Comparison of ENCODE assay signal across 8 cellular contexts in the genomic region with DNA sequence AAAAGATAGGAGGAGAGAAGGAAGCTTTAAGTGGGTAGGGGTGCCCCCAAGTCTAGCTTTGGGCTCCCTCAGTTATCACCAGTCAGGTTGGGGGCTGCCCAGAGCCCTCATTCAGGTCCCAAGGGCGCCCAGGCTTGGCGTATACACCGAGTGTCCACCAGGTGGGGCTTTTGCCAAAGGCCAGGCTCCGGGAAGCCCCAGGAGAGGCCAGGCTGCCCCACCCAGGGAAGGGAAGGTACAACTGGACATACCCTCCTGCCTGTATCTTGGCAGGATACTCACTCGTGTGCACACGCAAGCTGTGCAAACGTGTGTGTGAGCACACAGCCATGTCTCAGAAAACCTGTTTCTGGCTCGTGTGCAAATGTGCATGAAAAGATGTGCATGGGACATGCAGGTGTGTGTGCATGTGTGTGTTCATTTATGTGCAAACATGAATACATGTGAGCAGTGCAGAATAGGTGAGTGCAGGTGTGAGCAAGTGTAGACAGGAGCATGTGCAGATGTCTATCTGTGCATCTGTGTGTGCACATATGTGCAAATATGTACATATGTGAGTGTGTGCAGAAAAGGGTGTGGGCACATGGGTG. TPM values are rescaled to one million over a fixed set of nuclear protein-coding genes. Genes with fewer than 3 reads are reported as not detected.
DNase-seq lines count a peak whose midpoint lies in the region; ATAC-seq, FAIRE-seq and TF ChIP-seq lines count a peak whose summit lies in the region.

No MANE protein-coding gene starts in this region.

- TF ChIP-seq CTCF in AG04449 (IDR thresholded peaks at IDR 0.05; ENCODE audit: insufficient read depth, low read length, missing control alignments) (peak; percentile 68), fibroblast of the aortic adventitia (IDR thresholded peaks at IDR 0.05; ENCODE audit: insufficient read depth, low read length) (peak; percentile 54)

- peak; percentile 87 for FAIRE-seq in GM12891 (lab: Jason Lieb, UNC)

- no peak for TF ChIP-seq POLR2A in GM12891 (IDR thresholded peaks at IDR 0.05; ENCODE audit: low read depth, low read length)

- CTCF ChIA-PET in AG04449 (lab: Yijun Ruan, JAX), result interaction anchor here (2.3 to 2.6 kb wide), 2 partner anchors 275 to 289 kb away, joined by 16 to 17 read pairs; no protein-coding TSS in a partner anchor

- POLR2A ChIA-PET in AG04449 (lab: Yijun Ruan, JAX), result no interaction called here

- ATAC-seq in HG02610 (IDR thresholded peaks at IDR 0.05; ENCODE audit: unreplicated experiment), result no peak
- no peak for ATAC-seq in GM21423 (IDR thresholded peaks at IDR 0.05; ENCODE audit: unreplicated experiment)

- DNase-seq in AG04449 (ENCODE audit: low read depth, low spot score) (no peak), GM12891 (ENCODE audit: insufficient read length, low spot score) (peak; percentile 60), NCI-H748 (lab: John Stamatoyannopoulos, UW; ENCODE audit: unreplicated experiment) (peak; percentile 67), activated T-cell treated with anti-CD3 and anti-CD28 coated beads for 24 hours (ENCODE audit: low read depth) (peak; percentile 44), fibroblast of the aortic adventitia (ENCODE audit: low read depth) (peak; percentile 6), pons (ENCODE audit: low spot score) (peak; percentile 15)

- H3K4me3 ChIP-seq in AG04449 (ENCODE audit: low read depth, low read length), result no peak overlapping the region
- H3K4me3 ChIP-seq in fibroblast of the aortic adventitia (ENCODE audit: low read depth, low read length), result no peak overlapping the region

TF ChIP-seq in GM12891, 5 proteins besides CTCF, POLR2A, EP300 and RAD21:
- TF ChIP-seq TAF1 (IDR thresholded peaks at IDR 0.05; ENCODE audit: low read depth, low read length), result no peak
- TF ChIP-seq POU2F2 (IDR thresholded peaks at IDR 0.05; ENCODE audit: low read depth, low read length), result no peak
TF ChIP-seq in GM12891: peak in this region for 0.

RNA-seq across cellular contexts. Expression of a gene that starts 9.7 kb away (rescaled TPM):
- 0.62 TPM for polyA plus RNA-seq in GM12891 (2012; ENCODE audit: low read depth, missing spikeins)
- not detected in 2 replicates for total RNA-seq in fibroblast of the aortic adventitia (ENCODE audit: low replicate concordance)
